ENCODE assay signal across 1 cellular context in the genomic region with DNA sequence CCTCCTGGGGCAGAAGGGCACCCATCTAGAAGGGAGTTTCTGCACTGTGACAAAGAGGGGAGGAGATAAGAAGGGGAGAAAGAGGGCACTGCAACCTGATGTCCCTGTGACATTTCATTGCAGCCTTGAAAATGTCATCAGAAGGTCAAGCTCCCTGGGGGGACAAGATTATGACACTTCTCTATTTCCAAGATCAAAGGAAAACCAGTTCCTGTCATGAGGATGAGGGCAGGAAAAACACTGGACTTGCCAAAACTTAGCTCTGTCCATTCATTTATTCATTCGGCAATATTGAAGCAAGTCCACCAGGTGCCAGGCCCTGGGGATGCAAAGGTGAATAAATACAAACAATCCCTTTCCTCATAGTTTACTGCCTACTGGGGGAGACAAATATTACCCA.
TF ChIP-seq lines count a peak whose summit lies in the region.

No MANE protein-coding gene starts in this region.

TF ChIP-seq in HepG2, 621 proteins besides CTCF, POLR2A, EP300 and RAD21 (continued from another document and continues in another):
- TF ChIP-seq, protein P1, sequence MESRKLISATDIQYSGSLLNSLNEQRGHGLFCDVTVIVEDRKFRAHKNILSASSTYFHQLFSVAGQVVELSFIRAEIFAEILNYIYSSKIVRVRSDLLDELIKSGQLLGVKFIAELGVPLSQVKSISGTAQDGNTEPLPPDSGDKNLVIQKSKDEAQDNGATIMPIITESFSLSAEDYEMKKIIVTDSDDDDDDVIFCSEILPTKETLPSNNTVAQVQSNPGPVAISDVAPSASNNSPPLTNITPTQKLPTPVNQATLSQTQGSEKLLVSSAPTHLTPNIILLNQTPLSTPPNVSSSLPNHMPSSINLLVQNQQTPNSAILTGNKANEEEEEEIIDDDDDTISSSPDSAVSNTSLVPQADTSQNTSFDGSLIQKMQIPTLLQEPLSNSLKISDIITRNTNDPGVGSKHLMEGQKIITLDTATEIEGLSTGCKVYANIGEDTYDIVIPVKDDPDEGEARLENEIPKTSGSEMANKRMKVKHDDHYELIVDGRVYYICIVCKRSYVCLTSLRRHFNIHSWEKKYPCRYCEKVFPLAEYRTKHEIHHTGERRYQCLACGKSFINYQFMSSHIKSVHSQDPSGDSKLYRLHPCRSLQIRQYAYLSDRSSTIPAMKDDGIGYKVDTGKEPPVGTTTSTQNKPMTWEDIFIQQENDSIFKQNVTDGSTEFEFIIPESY (CRISPR knock-in tag; IDR thresholded peaks at IDR 0.05) = no peak
- TF ChIP-seq NCOA2 (CRISPR knock-in tag; IDR thresholded peaks at IDR 0.05) = peak; percentile 62
- TF ChIP-seq FOXO1 (CRISPR knock-in tag; IDR thresholded peaks at IDR 0.05) = 0 out of 2 replicates have a peak, but pooled peaks have one; percentile 25
- no peak for TF ChIP-seq REL (CRISPR knock-in tag; conservative IDR thresholded peaks at IDR 0.05)
- TF ChIP-seq ZNF749 (CRISPR knock-in tag; IDR thresholded peaks at IDR 0.05; ENCODE audit: borderline replicate concordance) = no peak
- no peak for TF ChIP-seq ZMAT3 (CRISPR knock-in tag; conservative IDR thresholded peaks at IDR 0.05)
- peak; percentile 41; the same call in 1 of the 2 replicates for TF ChIP-seq ZMYM4 (CRISPR knock-in tag; IDR thresholded peaks at IDR 0.05)
- peak; percentile 65 for TF ChIP-seq NR2C2 (CRISPR knock-in tag; IDR thresholded peaks at IDR 0.05; ENCODE audit: borderline replicate concordance)
- TF ChIP-seq ZNF841 (CRISPR knock-in tag; IDR thresholded peaks at IDR 0.05; ENCODE audit: borderline replicate concordance) = no peak
- no peak for TF ChIP-seq ZNF891 (CRISPR knock-in tag; IDR thresholded peaks at IDR 0.05)
- TF ChIP-seq, protein P2, sequence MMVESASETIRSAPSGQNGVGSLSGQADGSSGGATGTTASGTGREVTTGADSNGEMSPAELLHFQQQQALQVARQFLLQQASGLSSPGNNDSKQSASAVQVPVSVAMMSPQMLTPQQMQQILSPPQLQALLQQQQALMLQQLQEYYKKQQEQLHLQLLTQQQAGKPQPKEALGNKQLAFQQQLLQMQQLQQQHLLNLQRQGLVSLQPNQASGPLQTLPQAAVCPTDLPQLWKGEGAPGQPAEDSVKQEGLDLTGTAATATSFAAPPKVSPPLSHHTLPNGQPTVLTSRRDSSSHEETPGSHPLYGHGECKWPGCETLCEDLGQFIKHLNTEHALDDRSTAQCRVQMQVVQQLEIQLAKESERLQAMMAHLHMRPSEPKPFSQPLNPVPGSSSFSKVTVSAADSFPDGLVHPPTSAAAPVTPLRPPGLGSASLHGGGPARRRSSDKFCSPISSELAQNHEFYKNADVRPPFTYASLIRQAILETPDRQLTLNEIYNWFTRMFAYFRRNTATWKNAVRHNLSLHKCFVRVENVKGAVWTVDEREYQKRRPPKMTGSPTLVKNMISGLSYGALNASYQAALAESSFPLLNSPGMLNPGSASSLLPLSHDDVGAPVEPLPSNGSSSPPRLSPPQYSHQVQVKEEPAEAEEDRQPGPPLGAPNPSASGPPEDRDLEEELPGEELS (CRISPR knock-in tag; IDR thresholded peaks at IDR 0.05) = 0 out of 2 replicates have a peak, but pooled peaks have one; percentile 24
- TF ChIP-seq ZIK1 (CRISPR knock-in tag; IDR thresholded peaks at IDR 0.05; ENCODE audit: borderline replicate concordance, low read depth) = no peak
- peak; percentile 45; the same call in 1 of the 2 replicates for TF ChIP-seq HNF4A (CRISPR knock-in tag; IDR thresholded peaks at IDR 0.05)
- TF ChIP-seq SMAD1 (CRISPR knock-in tag; IDR thresholded peaks at IDR 0.05; ENCODE audit: borderline replicate concordance, low read depth) = no peak
- no peak for TF ChIP-seq BCL6 (CRISPR knock-in tag; IDR thresholded peaks at IDR 0.05)
- TF ChIP-seq, protein P3, sequence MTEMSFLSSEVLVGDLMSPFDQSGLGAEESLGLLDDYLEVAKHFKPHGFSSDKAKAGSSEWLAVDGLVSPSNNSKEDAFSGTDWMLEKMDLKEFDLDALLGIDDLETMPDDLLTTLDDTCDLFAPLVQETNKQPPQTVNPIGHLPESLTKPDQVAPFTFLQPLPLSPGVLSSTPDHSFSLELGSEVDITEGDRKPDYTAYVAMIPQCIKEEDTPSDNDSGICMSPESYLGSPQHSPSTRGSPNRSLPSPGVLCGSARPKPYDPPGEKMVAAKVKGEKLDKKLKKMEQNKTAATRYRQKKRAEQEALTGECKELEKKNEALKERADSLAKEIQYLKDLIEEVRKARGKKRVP (CRISPR knock-in tag; IDR thresholded peaks at IDR 0.05) = peak in 1 of 2 experiments; percentile 68; a peak in 2 of 4 replicates
- TF ChIP-seq, protein P4, sequence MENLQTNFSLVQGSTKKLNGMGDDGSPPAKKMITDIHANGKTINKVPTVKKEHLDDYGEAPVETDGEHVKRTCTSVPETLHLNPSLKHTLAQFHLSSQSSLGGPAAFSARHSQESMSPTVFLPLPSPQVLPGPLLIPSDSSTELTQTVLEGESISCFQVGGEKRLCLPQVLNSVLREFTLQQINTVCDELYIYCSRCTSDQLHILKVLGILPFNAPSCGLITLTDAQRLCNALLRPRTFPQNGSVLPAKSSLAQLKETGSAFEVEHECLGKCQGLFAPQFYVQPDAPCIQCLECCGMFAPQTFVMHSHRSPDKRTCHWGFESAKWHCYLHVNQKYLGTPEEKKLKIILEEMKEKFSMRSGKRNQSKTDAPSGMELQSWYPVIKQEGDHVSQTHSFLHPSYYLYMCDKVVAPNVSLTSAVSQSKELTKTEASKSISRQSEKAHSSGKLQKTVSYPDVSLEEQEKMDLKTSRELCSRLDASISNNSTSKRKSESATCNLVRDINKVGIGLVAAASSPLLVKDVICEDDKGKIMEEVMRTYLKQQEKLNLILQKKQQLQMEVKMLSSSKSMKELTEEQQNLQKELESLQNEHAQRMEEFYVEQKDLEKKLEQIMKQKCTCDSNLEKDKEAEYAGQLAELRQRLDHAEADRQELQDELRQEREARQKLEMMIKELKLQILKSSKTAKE (CRISPR knock-in tag; IDR thresholded peaks at IDR 0.05; ENCODE audit: borderline replicate concordance) = no peak
- TF ChIP-seq NR2F6 (IDR thresholded peaks at IDR 0.05) = 0 out of 2 replicates have a peak, but pooled peaks have one; percentile 20
- peak; percentile 49; the same call in 1 of the 2 replicates for TF ChIP-seq NR2F6 (CRISPR knock-in tag; IDR thresholded peaks at IDR 0.05)
- TF ChIP-seq, protein P5, sequence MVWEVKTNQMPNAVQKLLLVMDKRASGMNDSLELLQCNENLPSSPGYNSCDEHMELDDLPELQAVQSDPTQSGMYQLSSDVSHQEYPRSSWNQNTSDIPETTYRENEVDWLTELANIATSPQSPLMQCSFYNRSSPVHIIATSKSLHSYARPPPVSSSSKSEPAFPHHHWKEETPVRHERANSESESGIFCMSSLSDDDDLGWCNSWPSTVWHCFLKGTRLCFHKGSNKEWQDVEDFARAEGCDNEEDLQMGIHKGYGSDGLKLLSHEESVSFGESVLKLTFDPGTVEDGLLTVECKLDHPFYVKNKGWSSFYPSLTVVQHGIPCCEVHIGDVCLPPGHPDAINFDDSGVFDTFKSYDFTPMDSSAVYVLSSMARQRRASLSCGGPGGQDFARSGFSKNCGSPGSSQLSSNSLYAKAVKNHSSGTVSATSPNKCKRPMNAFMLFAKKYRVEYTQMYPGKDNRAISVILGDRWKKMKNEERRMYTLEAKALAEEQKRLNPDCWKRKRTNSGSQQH (CRISPR knock-in tag; IDR thresholded peaks at IDR 0.05; ENCODE audit: low read depth) = no peak
- TF ChIP-seq PHF21A (CRISPR knock-in tag; IDR thresholded peaks at IDR 0.05) = 0 out of 2 replicates have a peak, but pooled peaks have one; percentile 27
- TF ChIP-seq NR2F2 (IDR thresholded peaks at IDR 0.05; ENCODE audit: borderline replicate concordance, low read depth) = 0 out of 2 replicates have a peak, but pooled peaks have one; percentile 34
- TF ChIP-seq KLF6 (CRISPR knock-in tag; IDR thresholded peaks at IDR 0.05) = no peak
- TF ChIP-seq SOX13 (IDR thresholded peaks at IDR 0.05) = no peak
- TF ChIP-seq SOX13 (CRISPR knock-in tag; conservative IDR thresholded peaks at IDR 0.05 in 1 of 2, IDR thresholded peaks at IDR 0.05 in 1 of 2) = 0 out of 4 replicates have a peak, but pooled peaks of 1 of the 2 experiments have one; percentile 33
- TF ChIP-seq XRCC5 (optimal IDR thresholded peaks at IDR 0.05; ENCODE audit: low read length) = no peak
- no peak for TF ChIP-seq SP2 (CRISPR knock-in tag; IDR thresholded peaks at IDR 0.05)
- TF ChIP-seq HDAC2 (CRISPR knock-in tag; IDR thresholded peaks at IDR 0.05) = no peak
- no peak for TF ChIP-seq REXO4 (CRISPR knock-in tag; IDR thresholded peaks at IDR 0.05; ENCODE audit: borderline replicate concordance)
- 0 out of 2 replicates have a peak, but pooled peaks have one; percentile 16 for TF ChIP-seq TARDBP (CRISPR knock-in tag; IDR thresholded peaks at IDR 0.05)
- TF ChIP-seq ATAD3A (CRISPR knock-in tag; IDR thresholded peaks at IDR 0.05) = no peak
- TF ChIP-seq FOSL2 (CRISPR knock-in tag; IDR thresholded peaks at IDR 0.05) = peak; percentile 37; the same call in 1 of the 2 replicates
- TF ChIP-seq FOXJ3 (CRISPR knock-in tag; IDR thresholded peaks at IDR 0.05; ENCODE audit: borderline replicate concordance) = peak; percentile 48; the same call in 1 of the 2 replicates
- TF ChIP-seq ESRRA (CRISPR knock-in tag; IDR thresholded peaks at IDR 0.05; ENCODE audit: low read depth) = peak; percentile 82; the same call in 1 of the 2 replicates
- TF ChIP-seq, protein P6, sequence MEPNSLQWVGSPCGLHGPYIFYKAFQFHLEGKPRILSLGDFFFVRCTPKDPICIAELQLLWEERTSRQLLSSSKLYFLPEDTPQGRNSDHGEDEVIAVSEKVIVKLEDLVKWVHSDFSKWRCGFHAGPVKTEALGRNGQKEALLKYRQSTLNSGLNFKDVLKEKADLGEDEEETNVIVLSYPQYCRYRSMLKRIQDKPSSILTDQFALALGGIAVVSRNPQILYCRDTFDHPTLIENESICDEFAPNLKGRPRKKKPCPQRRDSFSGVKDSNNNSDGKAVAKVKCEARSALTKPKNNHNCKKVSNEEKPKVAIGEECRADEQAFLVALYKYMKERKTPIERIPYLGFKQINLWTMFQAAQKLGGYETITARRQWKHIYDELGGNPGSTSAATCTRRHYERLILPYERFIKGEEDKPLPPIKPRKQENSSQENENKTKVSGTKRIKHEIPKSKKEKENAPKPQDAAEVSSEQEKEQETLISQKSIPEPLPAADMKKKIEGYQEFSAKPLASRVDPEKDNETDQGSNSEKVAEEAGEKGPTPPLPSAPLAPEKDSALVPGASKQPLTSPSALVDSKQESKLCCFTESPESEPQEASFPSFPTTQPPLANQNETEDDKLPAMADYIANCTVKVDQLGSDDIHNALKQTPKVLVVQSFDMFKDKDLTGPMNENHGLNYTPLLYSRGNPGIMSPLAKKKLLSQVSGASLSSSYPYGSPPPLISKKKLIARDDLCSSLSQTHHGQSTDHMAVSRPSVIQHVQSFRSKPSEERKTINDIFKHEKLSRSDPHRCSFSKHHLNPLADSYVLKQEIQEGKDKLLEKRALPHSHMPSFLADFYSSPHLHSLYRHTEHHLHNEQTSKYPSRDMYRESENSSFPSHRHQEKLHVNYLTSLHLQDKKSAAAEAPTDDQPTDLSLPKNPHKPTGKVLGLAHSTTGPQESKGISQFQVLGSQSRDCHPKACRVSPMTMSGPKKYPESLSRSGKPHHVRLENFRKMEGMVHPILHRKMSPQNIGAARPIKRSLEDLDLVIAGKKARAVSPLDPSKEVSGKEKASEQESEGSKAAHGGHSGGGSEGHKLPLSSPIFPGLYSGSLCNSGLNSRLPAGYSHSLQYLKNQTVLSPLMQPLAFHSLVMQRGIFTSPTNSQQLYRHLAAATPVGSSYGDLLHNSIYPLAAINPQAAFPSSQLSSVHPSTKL (CRISPR knock-in tag; IDR thresholded peaks at IDR 0.05) = peak; percentile 51; the same call in 1 of the 2 replicates
- peak; percentile 49; the same call in 1 of the 2 replicates for TF ChIP-seq ISL2 (CRISPR knock-in tag; IDR thresholded peaks at IDR 0.05)
- TF ChIP-seq ZFP82 (CRISPR knock-in tag; IDR thresholded peaks at IDR 0.05; ENCODE audit: borderline replicate concordance) = no peak
- TF ChIP-seq, protein P7, sequence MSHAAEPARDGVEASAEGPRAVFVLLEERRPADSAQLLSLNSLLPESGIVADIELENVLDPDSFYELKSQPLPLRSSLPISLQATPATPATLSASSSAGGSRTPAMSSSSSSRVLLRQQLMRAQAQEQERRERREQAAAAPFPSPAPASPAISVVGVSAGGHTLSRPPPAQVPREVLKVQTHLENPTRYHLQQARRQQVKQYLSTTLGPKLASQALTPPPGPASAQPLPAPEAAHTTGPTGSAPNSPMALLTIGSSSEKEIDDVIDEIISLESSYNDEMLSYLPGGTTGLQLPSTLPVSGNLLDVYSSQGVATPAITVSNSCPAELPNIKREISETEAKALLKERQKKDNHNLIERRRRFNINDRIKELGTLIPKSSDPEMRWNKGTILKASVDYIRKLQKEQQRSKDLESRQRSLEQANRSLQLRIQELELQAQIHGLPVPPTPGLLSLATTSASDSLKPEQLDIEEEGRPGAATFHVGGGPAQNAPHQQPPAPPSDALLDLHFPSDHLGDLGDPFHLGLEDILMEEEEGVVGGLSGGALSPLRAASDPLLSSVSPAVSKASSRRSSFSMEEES (CRISPR knock-in tag; IDR thresholded peaks at IDR 0.05) = peak; percentile 66
- TF ChIP-seq, protein P8, sequence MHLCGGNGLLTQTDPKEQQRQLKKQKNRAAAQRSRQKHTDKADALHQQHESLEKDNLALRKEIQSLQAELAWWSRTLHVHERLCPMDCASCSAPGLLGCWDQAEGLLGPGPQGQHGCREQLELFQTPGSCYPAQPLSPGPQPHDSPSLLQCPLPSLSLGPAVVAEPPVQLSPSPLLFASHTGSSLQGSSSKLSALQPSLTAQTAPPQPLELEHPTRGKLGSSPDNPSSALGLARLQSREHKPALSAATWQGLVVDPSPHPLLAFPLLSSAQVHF (CRISPR knock-in tag; IDR thresholded peaks at IDR 0.05) = no peak
- TF ChIP-seq, protein P9, sequence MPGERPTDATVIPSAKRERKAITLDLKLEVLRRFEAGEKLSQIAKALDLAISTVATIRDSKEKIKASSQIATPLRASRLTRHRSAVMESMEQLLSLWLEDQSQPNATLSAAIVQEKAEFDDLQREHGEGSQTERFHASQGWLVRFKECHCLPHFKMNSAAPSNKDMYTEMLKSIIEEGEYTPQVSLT (CRISPR knock-in tag; IDR thresholded peaks at IDR 0.05; ENCODE audit: borderline replicate concordance, low read depth) = no peak
- no peak for TF ChIP-seq ZNF446 (CRISPR knock-in tag; IDR thresholded peaks at IDR 0.05)
- TF ChIP-seq HMG20A (CRISPR knock-in tag; IDR thresholded peaks at IDR 0.05; ENCODE audit: borderline replicate concordance) = peak; percentile 54; the same call in 1 of the 2 replicates
- TF ChIP-seq, protein P10, sequence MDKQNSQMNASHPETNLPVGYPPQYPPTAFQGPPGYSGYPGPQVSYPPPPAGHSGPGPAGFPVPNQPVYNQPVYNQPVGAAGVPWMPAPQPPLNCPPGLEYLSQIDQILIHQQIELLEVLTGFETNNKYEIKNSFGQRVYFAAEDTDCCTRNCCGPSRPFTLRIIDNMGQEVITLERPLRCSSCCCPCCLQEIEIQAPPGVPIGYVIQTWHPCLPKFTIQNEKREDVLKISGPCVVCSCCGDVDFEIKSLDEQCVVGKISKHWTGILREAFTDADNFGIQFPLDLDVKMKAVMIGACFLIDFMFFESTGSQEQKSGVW (CRISPR knock-in tag; IDR thresholded peaks at IDR 0.05; ENCODE audit: borderline replicate concordance) = no peak
- TF ChIP-seq, protein P11, sequence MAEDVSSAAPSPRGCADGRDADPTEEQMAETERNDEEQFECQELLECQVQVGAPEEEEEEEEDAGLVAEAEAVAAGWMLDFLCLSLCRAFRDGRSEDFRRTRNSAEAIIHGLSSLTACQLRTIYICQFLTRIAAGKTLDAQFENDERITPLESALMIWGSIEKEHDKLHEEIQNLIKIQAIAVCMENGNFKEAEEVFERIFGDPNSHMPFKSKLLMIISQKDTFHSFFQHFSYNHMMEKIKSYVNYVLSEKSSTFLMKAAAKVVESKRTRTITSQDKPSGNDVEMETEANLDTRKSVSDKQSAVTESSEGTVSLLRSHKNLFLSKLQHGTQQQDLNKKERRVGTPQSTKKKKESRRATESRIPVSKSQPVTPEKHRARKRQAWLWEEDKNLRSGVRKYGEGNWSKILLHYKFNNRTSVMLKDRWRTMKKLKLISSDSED (CRISPR knock-in tag; IDR thresholded peaks at IDR 0.05) = no peak
